In genomic region chr7:91872069-91872468, GRCh38 we compare ENCODE assay signal across 20 cellular contexts. TPM values are rescaled to one million over a fixed set of nuclear protein-coding genes. Genes with fewer than 3 reads are reported as not detected.
DNase-seq lines count a peak whose midpoint lies in the region; ATAC-seq, FAIRE-seq and TF ChIP-seq lines count a peak whose summit lies in the region.
"Had no signal": no experiment of that assay in that cellular context is flagged by ENCODE, and none has a peak within 500 bp of the region (broad histone marks: within the 10 kb centered on the region; RNA-seq: fewer than 3 reads in every experiment).

No MANE protein-coding gene starts in this region.

- ATAC-seq in K562 (no peak), HG03342 (IDR thresholded peaks at IDR 0.05; ENCODE audit: unreplicated experiment) (no peak)
- ATAC-seq: A549; CD8-positive, alpha-beta T cell had no signal

- TF ChIP-seq EP300 in K562 (IDR thresholded peaks at IDR 0.05; ENCODE audit: low read length) = no peak

- H3K27me3 ChIP-seq in K562 (ENCODE audit: control insufficient read depth in 2 of 2, insufficient read depth in 2 of 2, low read length in 2 of 2) = no peaks in the 10 kb centered on the region
- H3K27me3 ChIP-seq in tibial artery = no peaks in the 10 kb centered on the region
- H3K27me3 ChIP-seq: BLaER1 treated with 17β-estradiol and CSF1 and Interleukin-3, amounts not matched to agents 10 nM and 100 nM had no signal

- H3K4me3 ChIP-seq in K562 (no peak overlapping the region), tibial artery (no peak overlapping the region)
- H3K4me3 ChIP-seq: A549; BLaER1 treated with 17β-estradiol and CSF1 and Interleukin-3, amounts not matched to agents 10 nM and 100 nM had no signal

- no peak overlapping the region for H2AFZ ChIP-seq in K562 (ENCODE audit: low read depth, low read length)

- no peak overlapping the region for H3K4me2 ChIP-seq in K562 (ENCODE audit: insufficient read depth, low read length)
- H3K4me2 ChIP-seq: A549; BLaER1 treated with 17β-estradiol and CSF1 and Interleukin-3, amounts not matched to agents 10 nM and 100 nM had no signal

- TF ChIP-seq POLR2A in K562 (conservative IDR thresholded peaks at IDR 0.05) = no peak

- no peaks in the 10 kb centered on the region for H3K9me1 ChIP-seq in K562 (ENCODE audit: control insufficient read depth, insufficient read depth, low read length)

- H3K36me3 ChIP-seq in K562 (ENCODE audit: control insufficient read depth, insufficient read depth, low read length) (peaks cover 27% of the 10 kb centered on the region; the same call in 2 of the 3 replicates), tibial artery (peaks cover 0 to 13% (median 0%) of the 10 kb centered on the region in 3 donors)

- TF ChIP-seq CTCF in K562 (IDR thresholded peaks at IDR 0.05 in 2 of 3, conservative IDR thresholded peaks at IDR 0.05 in 1 of 3; ENCODE audit: insufficient read depth in 2 of 3, low read depth in 1 of 3, low read length in 3 of 3) (no peak), tibial artery (IDR thresholded peaks at IDR 0.05) (no peak)

- no peak for TF ChIP-seq RAD21 in K562 (CRISPR knock-in tag; conservative IDR thresholded peaks at IDR 0.05 in 1 of 2, IDR thresholded peaks at IDR 0.05 in 1 of 2)

- H3K27ac ChIP-seq in K562 (ENCODE audit: extremely low read depth, low read depth, low read length) = no peak overlapping the region
- H3K27ac ChIP-seq in tibial artery = no peak overlapping the region
- H3K27ac ChIP-seq: A549; BLaER1 treated with 17β-estradiol and CSF1 and Interleukin-3, amounts not matched to agents 10 nM and 100 nM; C4-2B had no signal

- no peaks in the 10 kb centered on the region for H3K9me3 ChIP-seq in K562 (replicated peaks; ENCODE audit: control insufficient read depth, insufficient read depth, low read depth, low read length)
- H3K9me3 ChIP-seq in tibial artery = no peaks in the 10 kb centered on the region
- H3K9me3 ChIP-seq: A549, Caco-2 had no signal

- FAIRE-seq in RCC 7860 (lab: Jason Lieb, UNC) (peak; percentile 50), K562 (lab: Jason Lieb, UNC) (no peak)
- FAIRE-seq: A549, D721Med, G401.6, GM12891, GM19239 had no signal

- POLR2A ChIA-PET in K562 (lab: Yijun Ruan, JAX) = interaction anchor here (0.7 to 1.5 kb wide), 2 partner anchors 9 to 10 kb away, joined by 3 read pairs; partner anchors contain the start of gene MTERF1

- intact Hi-C loops in K562 (cut with micrococcal nuclease) (no loop called here), tibial artery (cut with DNase I; ENCODE audit: low total_unique reads) (no loop called here)

- H4K20me1 ChIP-seq in K562 (replicated peaks; ENCODE audit: control insufficient read depth, insufficient read depth, low read length) = no peaks in the 10 kb centered on the region

- no peak overlapping the region for H3K9ac ChIP-seq in K562 (ENCODE audit: insufficient read depth in 1 of 2, low read depth in 2 of 2, low read length in 2 of 2)
- H3K9ac ChIP-seq: BLaER1 treated with 17β-estradiol and CSF1 and Interleukin-3, amounts not matched to agents 10 nM and 100 nM had no signal

- no peaks in the 10 kb centered on the region for H3K79me2 ChIP-seq in K562 (ENCODE audit: control insufficient read depth, insufficient read depth, low read length)

- in situ Hi-C loops in K562 (cut with MboI) = loop anchor here (10.0 kb wide), 1 partner anchor 573 kb away; the partner anchor contains the start of gene GATAD1

- DNase-seq in RCC 7860 (ENCODE audit: low spot score) (no peak), K562 (ENCODE audit: extremely low read depth in 1 of 4, low spot score in 3 of 4) (no peak), tibial artery (no peak), NCI-H82 (lab: John Stamatoyannopoulos, UW) (no peak)
- DNase-seq: 8988T; AML-193; Caco-2; Calu3; CD4-positive, alpha-beta T cell; CD8-positive, alpha-beta T cell; DMS79 treated with DMSO at 0.1 percent for 48 hours; GF-D8 had no signal

- CTCF ChIA-PET in K562 (lab: Yijun Ruan, JAX; ENCODE audit: low intra/inter-chr PET ratio) = no interaction called here

- BruUV-seq in K562 (replicated peaks; lab: Mats Ljungman, UMichigan) = no TSS peak

- no peaks in the 10 kb centered on the region for H3K4me1 ChIP-seq in K562 (replicated peaks in 1 of 2; ENCODE audit: control insufficient read depth in 2 of 2, insufficient read depth in 2 of 2, low read length in 2 of 2)
- peaks cover 0 to 2% (median 0%) of the 10 kb centered on the region in 4 donors for H3K4me1 ChIP-seq in tibial artery
- H3K4me1 ChIP-seq: A549, Caco-2 had no signal

TF ChIP-seq in K562, 482 proteins besides CTCF, POLR2A, EP300 and RAD21:
- no peak for TF ChIP-seq NONO (IDR thresholded peaks at IDR 0.05; ENCODE audit: low read depth in 2 of 2, low read length in 1 of 2)
- TF ChIP-seq MCM5 (IDR thresholded peaks at IDR 0.05; ENCODE audit: low read depth) = no peak
- TF ChIP-seq, protein P1, sequence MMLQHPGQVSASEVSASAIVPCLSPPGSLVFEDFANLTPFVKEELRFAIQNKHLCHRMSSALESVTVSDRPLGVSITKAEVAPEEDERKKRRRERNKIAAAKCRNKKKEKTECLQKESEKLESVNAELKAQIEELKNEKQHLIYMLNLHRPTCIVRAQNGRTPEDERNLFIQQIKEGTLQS (IDR thresholded peaks at IDR 0.05) = peak; percentile 57
- TF ChIP-seq, protein P1 (CRISPR knock-in tag; conservative IDR thresholded peaks at IDR 0.05) = no peak
- TF ChIP-seq CEBPB (tag; IDR thresholded peaks at IDR 0.05) = peak; percentile 65
- no peak for TF ChIP-seq SRSF7 (optimal IDR thresholded peaks at IDR 0.05; ENCODE audit: low read depth, low read length)
- no peak for TF ChIP-seq CEBPG (CRISPR knock-in tag; IDR thresholded peaks at IDR 0.05)
- peak; percentile 30 to 69; a peak in 2 of 4 replicates for TF ChIP-seq CEBPG (tag; conservative IDR thresholded peaks at IDR 0.05 in 1 of 2, IDR thresholded peaks at IDR 0.05 in 1 of 2)

RNA-seq across cellular contexts. Expression of gene MTERF1, which starts 8.4 kb away (rescaled TPM):
- total RNA-seq in K562 (2011; cell fraction: chromatin; rRNA removed; ENCODE audit: low replicate concordance) = 18.9 and 61.8 TPM in 2 replicates
- 7.5 and 11.4 TPM in 2 replicates for total RNA-seq in K562 (2011; cell fraction: nucleolus; rRNA removed)
- 31.2 and 51.5 TPM in 2 replicates for total RNA-seq in K562 (2011; cell fraction: nucleoplasm; rRNA removed)
- 14.0 and 15.7 TPM in 2 replicates for total RNA-seq in K562 (2014; rRNA removed)
- total RNA-seq in K562 (2014; rRNA removed; fragmentation: Illumina TruSeq; extraction: Trizol) = 29.1 and 31.3 TPM in 2 replicates
- 25.0 and 27.6 TPM in 2 replicates for total RNA-seq in K562 (2015; rRNA removed; fragmentation: Illumina TruSeq; extraction: Trizol)
- 19.0 and 19.3 TPM in 2 replicates for total RNA-seq in K562 (2021)
- polyA plus RNA-seq in K562 (2011; rRNA removed) = 17.3 and 35.9 TPM in 2 replicates
- polyA plus RNA-seq in K562 (2011; cell fraction: cytosol; rRNA removed) = 2.0 and 6.7 TPM in 2 replicates
- 10.4 and 11.5 TPM in 2 replicates for polyA plus RNA-seq in K562 (2011; cell fraction: nucleus; rRNA removed)
- polyA plus RNA-seq in K562 (2012) = 13.5 and 16.1 TPM in 2 replicates
- polyA plus RNA-seq in K562 (2014; fragmentation: Illumina TruSeq; extraction: Trizol) = 23.0 and 30.3 TPM in 2 replicates
- 10 to 100 TPM; 45.8 to 49.2 TPM for polyA plus RNA-seq in K562 (2014; fragmentation: Nextera tagmentation; extraction: Ambion mirVana)
- 22.4 and 23.0 TPM in 2 replicates for polyA plus RNA-seq in K562 (2014; rRNA removed)
- 33.4 and 42.8 TPM in 2 replicates for polyA minus RNA-seq in K562 (2011; rRNA and poly(A)+ RNA removed)
- polyA minus RNA-seq in K562 (2011; cell fraction: cytosol; rRNA and poly(A)+ RNA removed) = 1.7 and 7.3 TPM in 2 replicates
- polyA minus RNA-seq in K562 (2011; cell fraction: nucleus; rRNA and poly(A)+ RNA removed) = 20.6 and 28.9 TPM in 2 replicates
